Comparison of ENCODE assay signal across 1 cellular context in the genomic region with DNA sequence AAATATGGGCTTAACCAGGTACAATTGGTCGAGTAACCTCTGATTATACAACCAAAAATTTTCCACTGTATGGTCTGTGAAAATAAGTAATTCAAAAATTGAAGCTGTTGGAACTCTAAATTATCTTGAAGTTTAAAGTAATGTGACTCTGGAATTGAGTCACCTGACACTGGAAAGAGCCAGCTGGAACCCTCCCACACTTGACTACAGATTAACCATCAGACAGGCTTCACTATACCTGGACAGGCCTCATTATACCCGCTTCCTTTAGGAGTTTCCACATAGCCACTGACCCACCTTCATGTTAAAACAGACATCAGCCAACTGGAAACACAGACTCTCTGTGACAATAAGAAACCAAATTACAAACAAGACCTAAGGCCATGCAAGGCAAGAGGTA.
TF ChIP-seq lines count a peak whose summit lies in the region.

No MANE protein-coding gene starts in this region.

TF ChIP-seq in GM23338, 12 proteins besides CTCF, POLR2A, EP300 and RAD21 (continued from another document):
- TF ChIP-seq, protein P1, sequence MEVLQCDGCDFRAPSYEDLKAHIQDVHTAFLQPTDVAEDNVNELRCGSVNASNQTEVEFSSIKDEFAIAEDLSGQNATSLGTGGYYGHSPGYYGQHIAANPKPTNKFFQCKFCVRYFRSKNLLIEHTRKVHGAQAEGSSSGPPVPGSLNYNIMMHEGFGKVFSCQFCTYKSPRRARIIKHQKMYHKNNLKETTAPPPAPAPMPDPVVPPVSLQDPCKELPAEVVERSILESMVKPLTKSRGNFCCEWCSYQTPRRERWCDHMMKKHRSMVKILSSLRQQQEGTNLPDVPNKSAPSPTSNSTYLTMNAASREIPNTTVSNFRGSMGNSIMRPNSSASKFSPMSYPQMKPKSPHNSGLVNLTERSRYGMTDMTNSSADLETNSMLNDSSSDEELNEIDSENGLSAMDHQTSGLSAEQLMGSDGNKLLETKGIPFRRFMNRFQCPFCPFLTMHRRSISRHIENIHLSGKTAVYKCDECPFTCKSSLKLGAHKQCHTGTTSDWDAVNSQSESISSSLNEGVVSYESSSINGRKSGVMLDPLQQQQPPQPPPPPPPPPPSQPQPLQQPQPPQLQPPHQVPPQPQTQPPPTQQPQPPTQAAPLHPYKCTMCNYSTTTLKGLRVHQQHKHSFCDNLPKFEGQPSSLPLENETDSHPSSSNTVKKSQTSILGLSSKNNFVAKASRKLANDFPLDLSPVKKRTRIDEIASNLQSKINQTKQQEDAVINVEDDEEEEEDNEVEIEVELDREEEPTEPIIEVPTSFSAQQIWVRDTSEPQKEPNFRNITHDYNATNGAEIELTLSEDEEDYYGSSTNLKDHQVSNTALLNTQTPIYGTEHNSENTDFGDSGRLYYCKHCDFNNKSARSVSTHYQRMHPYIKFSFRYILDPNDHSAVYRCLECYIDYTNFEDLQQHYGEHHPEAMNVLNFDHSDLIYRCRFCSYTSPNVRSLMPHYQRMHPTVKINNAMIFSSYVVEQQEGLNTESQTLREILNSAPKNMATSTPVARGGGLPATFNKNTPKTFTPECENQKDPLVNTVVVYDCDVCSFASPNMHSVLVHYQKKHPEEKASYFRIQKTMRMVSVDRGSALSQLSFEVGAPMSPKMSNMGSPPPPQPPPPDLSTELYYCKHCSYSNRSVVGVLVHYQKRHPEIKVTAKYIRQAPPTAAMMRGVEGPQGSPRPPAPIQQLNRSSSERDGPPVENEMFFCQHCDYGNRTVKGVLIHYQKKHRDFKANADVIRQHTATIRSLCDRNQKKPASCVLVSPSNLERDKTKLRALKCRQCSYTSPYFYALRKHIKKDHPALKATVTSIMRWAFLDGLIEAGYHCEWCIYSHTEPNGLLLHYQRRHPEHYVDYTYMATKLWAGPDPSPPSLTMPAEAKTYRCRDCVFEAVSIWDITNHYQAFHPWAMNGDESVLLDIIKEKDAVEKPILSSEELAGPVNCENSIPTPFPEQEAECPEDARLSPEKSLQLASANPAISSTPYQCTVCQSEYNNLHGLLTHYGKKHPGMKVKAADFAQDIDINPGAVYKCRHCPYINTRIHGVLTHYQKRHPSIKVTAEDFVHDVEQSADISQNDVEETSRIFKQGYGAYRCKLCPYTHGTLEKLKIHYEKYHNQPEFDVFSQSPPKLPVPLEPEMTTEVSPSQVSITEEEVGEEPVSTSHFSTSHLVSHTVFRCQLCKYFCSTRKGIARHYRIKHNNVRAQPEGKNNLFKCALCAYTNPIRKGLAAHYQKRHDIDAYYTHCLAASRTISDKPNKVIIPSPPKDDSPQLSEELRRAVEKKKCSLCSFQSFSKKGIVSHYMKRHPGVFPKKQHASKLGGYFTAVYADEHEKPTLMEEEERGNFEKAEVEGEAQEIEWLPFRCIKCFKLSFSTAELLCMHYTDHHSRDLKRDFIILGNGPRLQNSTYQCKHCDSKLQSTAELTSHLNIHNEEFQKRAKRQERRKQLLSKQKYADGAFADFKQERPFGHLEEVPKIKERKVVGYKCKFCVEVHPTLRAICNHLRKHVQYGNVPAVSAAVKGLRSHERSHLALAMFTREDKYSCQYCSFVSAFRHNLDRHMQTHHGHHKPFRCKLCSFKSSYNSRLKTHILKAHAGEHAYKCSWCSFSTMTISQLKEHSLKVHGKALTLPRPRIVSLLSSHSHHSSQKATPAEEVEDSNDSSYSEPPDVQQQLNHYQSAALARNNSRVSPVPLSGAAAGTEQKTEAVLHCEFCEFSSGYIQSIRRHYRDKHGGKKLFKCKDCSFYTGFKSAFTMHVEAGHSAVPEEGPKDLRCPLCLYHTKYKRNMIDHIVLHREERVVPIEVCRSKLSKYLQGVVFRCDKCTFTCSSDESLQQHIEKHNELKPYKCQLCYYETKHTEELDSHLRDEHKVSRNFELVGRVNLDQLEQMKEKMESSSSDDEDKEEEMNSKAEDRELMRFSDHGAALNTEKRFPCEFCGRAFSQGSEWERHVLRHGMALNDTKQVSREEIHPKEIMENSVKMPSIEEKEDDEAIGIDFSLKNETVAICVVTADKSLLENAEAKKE (CRISPR knock-in tag; IDR thresholded peaks at IDR 0.05), result no peak
- TF ChIP-seq JUNB (IDR thresholded peaks at IDR 0.05; ENCODE audit: unreplicated experiment) (no peak), POLR2AphosphoS5 (IDR thresholded peaks at IDR 0.05; ENCODE audit: low read depth) (no peak), STAT1 (IDR thresholded peaks at IDR 0.05; ENCODE audit: unreplicated experiment) (no peak), NANOG (IDR thresholded peaks at IDR 0.05; ENCODE audit: borderline replicate concordance) (no peak), EZH2 (IDR thresholded peaks at IDR 0.05; ENCODE audit: low read depth, unreplicated experiment) (no peak)
- TF ChIP-seq, protein P2, sequence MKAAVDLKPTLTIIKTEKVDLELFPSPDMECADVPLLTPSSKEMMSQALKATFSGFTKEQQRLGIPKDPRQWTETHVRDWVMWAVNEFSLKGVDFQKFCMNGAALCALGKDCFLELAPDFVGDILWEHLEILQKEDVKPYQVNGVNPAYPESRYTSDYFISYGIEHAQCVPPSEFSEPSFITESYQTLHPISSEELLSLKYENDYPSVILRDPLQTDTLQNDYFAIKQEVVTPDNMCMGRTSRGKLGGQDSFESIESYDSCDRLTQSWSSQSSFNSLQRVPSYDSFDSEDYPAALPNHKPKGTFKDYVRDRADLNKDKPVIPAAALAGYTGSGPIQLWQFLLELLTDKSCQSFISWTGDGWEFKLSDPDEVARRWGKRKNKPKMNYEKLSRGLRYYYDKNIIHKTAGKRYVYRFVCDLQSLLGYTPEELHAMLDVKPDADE (IDR thresholded peaks at IDR 0.05), result no peak
